Comparison of ENCODE assay signal across 3 cellular contexts in genomic region chr12:68628698-68629097, GRCh38.
TF ChIP-seq lines count a peak whose summit lies in the region.

No MANE protein-coding gene starts in this region.

TF ChIP-seq in K562, 482 proteins besides CTCF, POLR2A, EP300 and RAD21:
- TF ChIP-seq TEAD4 (IDR thresholded peaks at IDR 0.05; ENCODE audit: low read length) (peak; percentile 52; the same call in 1 of the 2 replicates), TEAD4 (CRISPR knock-in tag; IDR thresholded peaks at IDR 0.05; ENCODE audit: borderline replicate concordance) (no peak), ARID1B (IDR thresholded peaks at IDR 0.05) (0 out of 2 replicates have a peak, but pooled peaks have one; percentile 10), TCF3 (CRISPR knock-in tag; IDR thresholded peaks at IDR 0.05) (peak; percentile 38), ID3 (CRISPR knock-in tag; IDR thresholded peaks at IDR 0.05) (no peak), ID3 (tag; IDR thresholded peaks at IDR 0.05) (no peak), CBFA2T2 (conservative IDR thresholded peaks at IDR 0.05) (0 out of 2 replicates have a peak, but pooled peaks have one; percentile 5), RCOR1 (IDR thresholded peaks at IDR 0.05; ENCODE audit: borderline replicate concordance in 1 of 2, low read depth in 2 of 2, low read length in 2 of 2) (peak in 1 of 2 experiments; percentile 66; a peak in 2 of 4 replicates), KDM1A (IDR thresholded peaks at IDR 0.05) (peak; percentile 28 to 39; a peak in 2 of 4 replicates), DLX4 (CRISPR knock-in tag; IDR thresholded peaks at IDR 0.05) (no peak)

TF ChIP-seq in SK-N-SH, 30 proteins besides CTCF, POLR2A, EP300 and RAD21:
- no peak for TF ChIP-seq RCOR1 (IDR thresholded peaks at IDR 0.05; ENCODE audit: low read length)
- no peak for TF ChIP-seq GABPA (IDR thresholded peaks at IDR 0.05; ENCODE audit: low read depth)
- TF ChIP-seq TEAD4 (IDR thresholded peaks at IDR 0.05; ENCODE audit: borderline replicate concordance, insufficient read depth) = no peak
- no peak for TF ChIP-seq RFX5 (IDR thresholded peaks at IDR 0.05; ENCODE audit: low read length)
- no peak for TF ChIP-seq ELF1 (IDR thresholded peaks at IDR 0.05)
- TF ChIP-seq CHD2 (IDR thresholded peaks at IDR 0.05; ENCODE audit: low read length, partially characterized antibody) = no peak
- TF ChIP-seq GATA2 (CRISPR knock-in tag; IDR thresholded peaks at IDR 0.05) = no peak
TF ChIP-seq in SK-N-SH: peak in this region for 0.

TF ChIP-seq in HepG2, 621 proteins besides CTCF, POLR2A, EP300 and RAD21:
- TF ChIP-seq RFX5 (IDR thresholded peaks at IDR 0.05; ENCODE audit: low read depth, low read length) (no peak), ZNF770 (CRISPR knock-in tag; IDR thresholded peaks at IDR 0.05) (no peak), FLYWCH1 (CRISPR knock-in tag; IDR thresholded peaks at IDR 0.05) (no peak), ZNF839 (CRISPR knock-in tag; IDR thresholded peaks at IDR 0.05; ENCODE audit: borderline replicate concordance) (no peak), ZNF768 (CRISPR knock-in tag; IDR thresholded peaks at IDR 0.05) (no peak), ZBTB25 (CRISPR knock-in tag; IDR thresholded peaks at IDR 0.05) (no peak), ZBTB3 (CRISPR knock-in tag; IDR thresholded peaks at IDR 0.05; ENCODE audit: borderline replicate concordance, low read depth) (no peak), ZNF224 (CRISPR knock-in tag; IDR thresholded peaks at IDR 0.05) (no peak), ZFX (CRISPR knock-in tag; IDR thresholded peaks at IDR 0.05; ENCODE audit: low read depth) (no peak), JDP2 (CRISPR knock-in tag; IDR thresholded peaks at IDR 0.05; ENCODE audit: borderline replicate concordance) (no peak), AGO1 (IDR thresholded peaks at IDR 0.05; ENCODE audit: low read depth, low read length, poor library complexity, severe bottlenecking) (no peak), HOXD1 (CRISPR knock-in tag; IDR thresholded peaks at IDR 0.05) (no peak), ZNF274 (CRISPR knock-in tag; IDR thresholded peaks at IDR 0.05) (no peak), ZNF614 (CRISPR knock-in tag; IDR thresholded peaks at IDR 0.05; ENCODE audit: borderline replicate concordance) (no peak), GPBP1L1 (CRISPR knock-in tag; IDR thresholded peaks at IDR 0.05) (no peak), FOXA3 (CRISPR knock-in tag; IDR thresholded peaks at IDR 0.05) (no peak), ATF4 (CRISPR knock-in tag; IDR thresholded peaks at IDR 0.05) (no peak), HMGXB4 (CRISPR knock-in tag; IDR thresholded peaks at IDR 0.05; ENCODE audit: borderline replicate concordance in 1 of 2, low read depth in 1 of 2) (no peak), NFKB2 (CRISPR knock-in tag; IDR thresholded peaks at IDR 0.05; ENCODE audit: borderline replicate concordance) (no peak), GLI4 (CRISPR knock-in tag; IDR thresholded peaks at IDR 0.05; ENCODE audit: borderline replicate concordance) (no peak)
